In genomic region chr5:169744336-169744735, GRCh38 we compare ENCODE assay signal across 1 cellular context.
TF ChIP-seq lines count a peak whose summit lies in the region.

No MANE protein-coding gene starts in this region.

TF ChIP-seq in K562, 482 proteins besides CTCF, POLR2A, EP300 and RAD21 (continued from another document):
- no peak for TF ChIP-seq TARDBP (IDR thresholded peaks at IDR 0.05)
- no peak for TF ChIP-seq PRMT5 (CRISPR knock-in tag; IDR thresholded peaks at IDR 0.05)
- no peak for TF ChIP-seq HDGF (IDR thresholded peaks at IDR 0.05)
- TF ChIP-seq XRCC5 (IDR thresholded peaks at IDR 0.05; ENCODE audit: low read depth, low read length) = no peak
- no peak for TF ChIP-seq ZBTB9 (CRISPR knock-in tag; IDR thresholded peaks at IDR 0.05)
- no peak for TF ChIP-seq JUN (IDR thresholded peaks at IDR 0.05; ENCODE audit: borderline replicate concordance, low read depth, low read length)
- TF ChIP-seq JUN (CRISPR knock-in tag; IDR thresholded peaks at IDR 0.05; ENCODE audit: borderline replicate concordance) = no peak
- TF ChIP-seq NELFE (IDR thresholded peaks at IDR 0.05; ENCODE audit: insufficient read depth, insufficient read length) = no peak
- no peak for TF ChIP-seq CSDE1 (IDR thresholded peaks at IDR 0.05)
- TF ChIP-seq RNF219 (CRISPR knock-in tag; IDR thresholded peaks at IDR 0.05) = no peak
- TF ChIP-seq ZMIZ1 (IDR thresholded peaks at IDR 0.05; ENCODE audit: low read depth in 2 of 2, low read length in 2 of 2) = no peak
